7 cellular contexts compared by ENCODE assay signal in the genomic region with DNA sequence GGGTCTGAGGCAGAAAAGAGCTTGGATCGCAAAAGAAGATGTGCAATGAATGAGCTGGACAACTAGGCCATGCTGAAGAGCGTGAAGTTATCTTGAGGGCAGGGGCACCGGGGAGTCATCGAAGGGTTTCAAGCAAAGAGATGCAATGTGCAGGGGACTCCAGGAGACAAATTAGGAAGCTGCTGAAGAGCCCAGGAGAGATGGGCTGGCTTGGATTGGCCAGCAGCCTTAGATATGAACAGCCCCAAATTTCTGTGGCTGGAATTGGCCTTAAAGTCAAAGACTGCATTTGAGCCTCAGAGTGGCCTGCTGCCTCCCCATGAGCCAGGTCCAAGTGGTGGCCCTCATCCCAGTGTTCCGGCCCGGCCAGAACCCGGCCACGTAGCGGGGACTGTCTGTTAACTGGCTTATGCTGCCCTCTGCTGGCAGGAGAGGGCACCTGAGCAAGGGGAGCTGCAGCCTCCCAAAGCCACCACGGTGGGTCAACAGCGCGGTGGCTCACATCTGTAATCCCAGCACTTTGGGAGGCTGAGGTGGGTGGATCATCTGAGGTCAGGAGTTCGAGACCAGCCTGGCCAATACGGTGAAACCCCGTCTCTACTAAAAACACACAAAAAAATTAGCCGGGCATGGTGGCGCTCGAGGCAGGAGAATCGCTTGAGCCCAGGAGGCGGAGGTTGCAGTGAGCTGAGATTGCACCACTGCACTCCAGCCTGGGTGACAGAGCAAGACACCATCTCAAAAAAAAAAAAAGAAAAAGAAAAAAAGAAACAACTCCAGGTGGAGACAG. TPM values are rescaled to one million over a fixed set of nuclear protein-coding genes. Genes with fewer than 3 reads are reported as not detected.
DNase-seq lines count a peak whose midpoint lies in the region; ATAC-seq and TF ChIP-seq lines count a peak whose summit lies in the region.
"Not testable (repeated sequence)": the region's sequence is repeated elsewhere in the genome, so short reads cannot be mapped to it uniquely, and the experiment has no call there.

No MANE protein-coding gene starts in this region.

- H3K4me1 ChIP-seq in right cardiac atrium (ENCODE audit: control insufficient read depth, insufficient read depth, low read length): not testable (repeated sequence)

- not testable (repeated sequence) for H3K27me3 ChIP-seq in right cardiac atrium (ENCODE audit: control insufficient read depth, insufficient read depth)

- H3K9me3 ChIP-seq in right cardiac atrium (ENCODE audit: control insufficient read depth, low read length): not testable (repeated sequence)

- 27% methylated on average over 20 of the region's 20 CpGs for WGBS in right cardiac atrium

- ATAC-seq in GM18505 (IDR thresholded peaks at IDR 0.05; ENCODE audit: unreplicated experiment) (peak; percentile 97), HG02852 (IDR thresholded peaks at IDR 0.05; ENCODE audit: unreplicated experiment) (peak; percentile 96), right cardiac atrium (peak; percentile 95 to 97), sciatic nerve (peak; percentile 98)

- intact Hi-C loops in right cardiac atrium (cut with DNase I) (loop anchor here in 3 of 4 donors (1.0 to 10.0 kb wide), 4 partner anchors 41 to 58 kb away; a partner anchor contains a TSS), sciatic nerve (cut with DNase I) (loop anchor here (1.0 kb wide), 1 partner anchor 43 kb away; no protein-coding TSS in a partner anchor)

- DNase-seq in NCI-H146 treated with DMSO at 0.1 percent for 48 hours (lab: John Stamatoyannopoulos, UW; ENCODE audit: unreplicated experiment) (peak; percentile 40), T-helper 22 cell (ENCODE audit: low read depth) (peak; percentile 48), amygdala (lab: John Stamatoyannopoulos, UW) (peak in 53 of 56 donors; percentile 1 to 84 (median 44)), right cardiac atrium (peak; percentile 92 to 98 (median 96)), sciatic nerve (ENCODE audit: low spot score) (peak; percentile 94)

- H3K27ac ChIP-seq in right cardiac atrium (ENCODE audit: low read length): not testable (repeated sequence)

- not testable (repeated sequence) for TF ChIP-seq POLR2A in GM18505 (IDR thresholded peaks at IDR 0.05; ENCODE audit: borderline replicate concordance, extremely low read depth, insufficient read depth, insufficient read length)

- H3K4me3 ChIP-seq in right cardiac atrium (ENCODE audit: low read length): not testable (repeated sequence)

RNA-seq across cellular contexts. Expression of a gene that starts 11.2 kb away (rescaled TPM):
- total RNA-seq in right cardiac atrium (10 to 100 TPM; 40.0 to 80.2 (median 62.1) TPM), sciatic nerve (106 TPM)
- polyA plus RNA-seq in right cardiac atrium: 47.8 TPM

RNA-seq across cellular contexts. Expression of a gene that starts 28.0 kb away (rescaled TPM):
- total RNA-seq in right cardiac atrium: 1 to 10 TPM; 1.6 to 2.9 (median 2.5) TPM
- polyA plus RNA-seq in right cardiac atrium: 2.9 TPM
- 7.2 TPM for total RNA-seq in sciatic nerve

RNA-seq across cellular contexts. Expression of a gene that starts 28.2 kb away (rescaled TPM):
- not detected for total RNA-seq in right cardiac atrium
- polyA plus RNA-seq in right cardiac atrium: not detected
- 1.8 TPM for total RNA-seq in sciatic nerve

Comparison
In these comparisons a context has a peak if more than half of its experiments do, and no peak if none do; other contexts are left out.
1. DNase-seq: peak in every context shown above with its lines; median percentile 96 in right cardiac atrium; 94 in sciatic nerve; 48 in T-helper 22 cell; 44 in amygdala; 40 in NCI-H146 treated with DMSO at 0.1 percent for 48 hours.